In genomic region chr13:102128216-102128800, GRCh38 we compare ENCODE assay signal across 9 cellular contexts.
DNase-seq lines count a peak whose midpoint lies in the region; ATAC-seq, FAIRE-seq and TF ChIP-seq lines count a peak whose summit lies in the region.
"Had no signal": no experiment of that assay in that cellular context is flagged by ENCODE, and none has a peak within 500 bp of the region (broad histone marks: within the 10 kb centered on the region; RNA-seq: fewer than 3 reads in every experiment).

No MANE protein-coding gene starts in this region.

- no peak overlapping the region for H3K9ac ChIP-seq in astrocyte (ENCODE audit: low read length)

- no peaks in the 10 kb centered on the region for H3K27me3 Mint-ChIP-seq in astrocyte (ENCODE audit: low read depth, unreplicated experiment)
- peaks cover 5 to 11% of the 10 kb centered on the region in 2 donors for H3K27me3 Mint-ChIP-seq in T-cell

- peak; percentile 82 for DNase-seq in astrocyte (ENCODE audit: low read depth)
- DNase-seq in prostate gland (ENCODE audit: low spot score): peak; percentile 28
- no peak for DNase-seq in activated CD4-positive, alpha-beta T cell treated with anti-CD3 and anti-CD28 coated beads, Interleukin-2, amount 50 U/mL, for 4 hours
- DNase-seq in stimulated activated CD4-positive, alpha-beta T cell treated with anti-CD3 and anti-CD28 coated beads, Interleukin-2, amount 100 ng/mL, for 24 hours: no peak
- no peak for DNase-seq in T-cell
- DNase-seq in sigmoid colon: no peak
- DNase-seq: midbrain had no signal

- H4K20me1 ChIP-seq in astrocyte (ENCODE audit: insufficient read depth, low read length): no peaks in the 10 kb centered on the region

- H3K36me3 ChIP-seq in astrocyte (ENCODE audit: insufficient read depth, low read length) (no peaks in the 10 kb centered on the region), prostate gland (no peaks in the 10 kb centered on the region), sigmoid colon (no peaks in the 10 kb centered on the region)

- POLR2A ChIA-PET in T-cell (lab: Charles Lee): no interaction called here

- H3K9me3 Mint-ChIP-seq in astrocyte (ENCODE audit: unreplicated experiment): peaks cover 1% of the 10 kb centered on the region
- no peaks in the 10 kb centered on the region for H3K9me3 Mint-ChIP-seq in T-cell

- H3K36me3 Mint-ChIP-seq in astrocyte (ENCODE audit: low read depth, unreplicated experiment) (no peaks in the 10 kb centered on the region), T-cell (no peaks in the 10 kb centered on the region)

- H3K9me3 ChIP-seq in astrocyte (ENCODE audit: insufficient read depth, low read depth, low read length) (no peaks in the 10 kb centered on the region), prostate gland (no peaks in the 10 kb centered on the region), sigmoid colon (no peaks in the 10 kb centered on the region)

- no peaks in the 10 kb centered on the region for H3K4me1 Mint-ChIP-seq in astrocyte (ENCODE audit: low read depth, unreplicated experiment)
- H3K4me1 Mint-ChIP-seq in T-cell: no peaks in the 10 kb centered on the region

- ATAC-seq in GM18508 (IDR thresholded peaks at IDR 0.05; ENCODE audit: insufficient read depth, unreplicated experiment) (peak; percentile 55), HG03342 (IDR thresholded peaks at IDR 0.05; ENCODE audit: unreplicated experiment) (peak; percentile 61), T-cell (replicated peaks in 1 of 4) (no peak)

- H3K4me3 ChIP-seq in astrocyte (ENCODE audit: insufficient read depth, low read depth, low read length) (no peak overlapping the region), prostate gland (no peak overlapping the region), sigmoid colon (no peak overlapping the region)

- FAIRE-seq in astrocyte (lab: Jason Lieb, UNC): no peak

- TF ChIP-seq EP300 in sigmoid colon (IDR thresholded peaks at IDR 0.05): no peak

- WGBS in prostate gland: 31% methylated on average over 4 of the region's 4 CpGs
- WGBS in sigmoid colon, 2 donors: 54 to 65% methylated on average over 4 of the region's 4 CpGs

- H3K27me3 ChIP-seq in astrocyte (ENCODE audit: insufficient read depth, low read length): no peaks in the 10 kb centered on the region
- H3K27me3 ChIP-seq in prostate gland (replicated peaks; ENCODE audit: insufficient read depth): no peaks in the 10 kb centered on the region
- no peaks in the 10 kb centered on the region for H3K27me3 ChIP-seq in sigmoid colon

- H3K4me1 ChIP-seq in astrocyte (ENCODE audit: insufficient read depth, low read length) (peaks cover 4% of the 10 kb centered on the region), prostate gland (replicated peaks) (no peaks in the 10 kb centered on the region), sigmoid colon (no peaks in the 10 kb centered on the region)

- no peak overlapping the region for H3K4me2 ChIP-seq in astrocyte (ENCODE audit: low read length)

- no peak overlapping the region for H3K27ac ChIP-seq in astrocyte (ENCODE audit: low read depth, low read length)
- no peak overlapping the region for H3K27ac ChIP-seq in prostate gland
- H3K27ac ChIP-seq in sigmoid colon: no peak overlapping the region

- H3K79me2 ChIP-seq in astrocyte (ENCODE audit: insufficient read depth, low read length): no peaks in the 10 kb centered on the region

- TF ChIP-seq CTCF in astrocyte (IDR thresholded peaks at IDR 0.05; ENCODE audit: insufficient read depth, low read depth, low read length) (no peak), prostate gland (IDR thresholded peaks at IDR 0.05) (no peak), sigmoid colon (IDR thresholded peaks at IDR 0.05) (no peak)

- no peak overlapping the region for H3K4me3 Mint-ChIP-seq in astrocyte (ENCODE audit: unreplicated experiment)
- H3K4me3 Mint-ChIP-seq in T-cell: no peak overlapping the region

- intact Hi-C loops in prostate gland (cut with DNase I): no loop called here
- intact Hi-C loops in sigmoid colon (cut with DNase I): no loop called here

- CTCF ChIA-PET in T-cell (lab: Charles Lee): no interaction called here

- H3K27ac Mint-ChIP-seq in astrocyte (ENCODE audit: unreplicated experiment) (no peak overlapping the region), T-cell (no peak overlapping the region)

- no peak for TF ChIP-seq POLR2A in prostate gland (IDR thresholded peaks at IDR 0.05)
- no peak for TF ChIP-seq POLR2A in sigmoid colon (IDR thresholded peaks at IDR 0.05)

- no peak overlapping the region for H2AFZ ChIP-seq in astrocyte (ENCODE audit: low read depth, low read length)

Comparison
In these comparisons a context has a peak if more than half of its experiments do, and no peak if none do; other contexts are left out.
1. ATAC-seq: peak in GM18508 (single experiment) and HG03342 (single experiment); none in T-cell (0 of 4).
2. DNase-seq: peak in astrocyte (single experiment) and prostate gland (single experiment); none in activated CD4-positive, alpha-beta T cell treated with anti-CD3 and anti-CD28 coated beads, Interleukin-2, amount 50 U/mL, for 4 hours (0 of 2), stimulated activated CD4-positive, alpha-beta T cell treated with anti-CD3 and anti-CD28 coated beads, Interleukin-2, amount 100 ng/mL, for 24 hours (0 of 2), T-cell (0 of 34) and sigmoid colon (single experiment).